ENCODE assay signal across 6 cellular contexts in genomic region chr19:5386841-5387240, GRCh38.
"Had no signal": no experiment of that assay in that cellular context is flagged by ENCODE, and none has a peak within 500 bp of the region (broad histone marks: within the 10 kb centered on the region; RNA-seq: fewer than 3 reads in every experiment).

No MANE protein-coding gene starts in this region.

- H3K9ac ChIP-seq: KMS-11 had no signal

- H3K4me2 ChIP-seq: KMS-11 had no signal

- DNase-seq: IMR-90, KBM-7, KG1 had no signal

- H3K27ac ChIP-seq: HL-60, KMS-11 had no signal

- FAIRE-seq: HTR-8/SVneo had no signal
